In the genomic region with DNA sequence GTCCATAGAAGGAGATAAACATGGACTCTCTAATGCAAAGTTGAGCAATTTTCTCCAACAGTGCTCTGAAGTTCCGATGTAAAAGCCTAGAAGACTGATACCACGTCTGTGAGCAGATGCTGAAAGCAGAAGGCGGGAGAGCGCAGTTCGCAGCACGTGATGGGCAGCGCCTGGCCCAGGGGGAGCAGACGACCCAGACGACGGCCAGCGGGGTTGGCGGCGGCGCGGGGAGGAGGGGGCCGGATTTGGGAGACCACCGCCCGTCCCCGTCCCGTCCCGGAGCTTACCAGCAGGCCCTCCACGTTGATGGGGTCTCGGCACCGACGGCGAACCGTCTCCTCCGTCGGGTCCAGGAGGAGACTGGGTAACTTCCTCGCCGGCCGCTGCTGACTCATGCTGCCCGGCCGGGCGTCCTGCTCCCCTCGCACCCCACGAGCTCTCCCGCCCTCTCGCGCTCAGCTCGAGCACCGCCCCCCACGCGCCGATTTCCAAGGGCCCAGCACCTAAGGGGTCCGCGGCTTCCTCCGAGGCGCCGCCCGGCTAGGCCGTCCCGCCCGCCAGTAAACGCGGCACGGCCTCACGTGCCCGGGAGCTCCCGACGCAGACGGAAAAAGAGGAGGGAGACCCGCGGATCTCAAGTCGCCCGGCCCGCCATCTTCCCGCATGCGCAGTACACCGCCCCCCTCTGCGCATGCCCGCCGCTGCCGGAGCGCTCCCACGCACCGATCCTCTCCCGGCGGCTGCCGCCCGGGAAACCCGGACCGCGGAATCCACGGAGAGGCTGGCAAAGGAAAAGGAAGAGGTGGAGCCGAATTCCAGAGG, we compare ENCODE assay signal across 1 cellular context.
TF ChIP-seq lines count a peak whose summit lies in the region.

A gene with protein sequence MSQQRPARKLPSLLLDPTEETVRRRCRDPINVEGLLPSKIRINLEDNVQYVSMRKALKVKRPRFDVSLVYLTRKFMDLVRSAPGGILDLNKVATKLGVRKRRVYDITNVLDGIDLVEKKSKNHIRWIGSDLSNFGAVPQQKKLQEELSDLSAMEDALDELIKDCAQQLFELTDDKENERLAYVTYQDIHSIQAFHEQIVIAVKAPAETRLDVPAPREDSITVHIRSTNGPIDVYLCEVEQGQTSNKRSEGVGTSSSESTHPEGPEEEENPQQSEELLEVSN (minus strand): TSS at position 677 of the 822 bp plus-strand sequence. CDS start 282 bp downstream, at position 395.

TF ChIP-seq in K562, 482 proteins besides CTCF, POLR2A, EP300 and RAD21 (continued from another document and continues in another):
- TF ChIP-seq, protein P1, sequence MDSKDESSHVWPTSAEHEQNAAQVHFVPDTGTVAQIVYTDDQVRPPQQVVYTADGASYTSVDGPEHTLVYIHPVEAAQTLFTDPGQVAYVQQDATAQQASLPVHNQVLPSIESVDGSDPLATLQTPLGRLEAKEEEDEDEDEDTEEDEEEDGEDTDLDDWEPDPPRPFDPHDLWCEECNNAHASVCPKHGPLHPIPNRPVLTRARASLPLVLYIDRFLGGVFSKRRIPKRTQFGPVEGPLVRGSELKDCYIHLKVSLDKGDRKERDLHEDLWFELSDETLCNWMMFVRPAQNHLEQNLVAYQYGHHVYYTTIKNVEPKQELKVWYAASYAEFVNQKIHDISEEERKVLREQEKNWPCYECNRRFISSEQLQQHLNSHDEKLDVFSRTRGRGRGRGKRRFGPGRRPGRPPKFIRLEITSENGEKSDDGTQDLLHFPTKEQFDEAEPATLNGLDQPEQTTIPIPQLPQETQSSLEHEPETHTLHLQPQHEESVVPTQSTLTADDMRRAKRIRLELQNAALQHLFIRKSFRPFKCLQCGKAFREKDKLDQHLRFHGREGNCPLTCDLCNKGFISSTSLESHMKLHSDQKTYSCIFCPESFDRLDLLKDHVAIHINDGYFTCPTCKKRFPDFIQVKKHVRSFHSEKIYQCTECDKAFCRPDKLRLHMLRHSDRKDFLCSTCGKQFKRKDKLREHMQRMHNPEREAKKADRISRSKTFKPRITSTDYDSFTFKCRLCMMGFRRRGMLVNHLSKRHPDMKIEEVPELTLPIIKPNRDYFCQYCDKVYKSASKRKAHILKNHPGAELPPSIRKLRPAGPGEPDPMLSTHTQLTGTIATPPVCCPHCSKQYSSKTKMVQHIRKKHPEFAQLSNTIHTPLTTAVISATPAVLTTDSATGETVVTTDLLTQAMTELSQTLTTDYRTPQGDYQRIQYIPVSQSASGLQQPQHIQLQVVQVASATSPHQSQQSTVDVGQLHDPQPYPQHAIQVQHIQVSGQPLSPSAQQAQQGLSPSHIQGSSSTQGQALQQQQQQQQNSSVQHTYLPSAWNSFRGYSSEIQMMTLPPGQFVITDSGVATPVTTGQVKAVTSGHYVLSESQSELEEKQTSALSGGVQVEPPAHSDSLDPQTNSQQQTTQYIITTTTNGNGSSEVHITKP (IDR thresholded peaks at IDR 0.05; ENCODE audit: partially characterized antibody), result no peak
- TF ChIP-seq KAT2B (IDR thresholded peaks at IDR 0.05; ENCODE audit: low read depth, low read length), result no peak
- no peak for TF ChIP-seq ERF (CRISPR knock-in tag; IDR thresholded peaks at IDR 0.05)
- no peak for TF ChIP-seq SMAD2 (IDR thresholded peaks at IDR 0.05; ENCODE audit: low read depth, low read length)
- TF ChIP-seq HNRNPLL (IDR thresholded peaks at IDR 0.05; ENCODE audit: low read depth, low read length, poor library complexity, severe bottlenecking), result no peak
- peak; percentile 30 to 53; a peak in 1 of 4 replicates for TF ChIP-seq NONO (IDR thresholded peaks at IDR 0.05; ENCODE audit: low read depth in 2 of 2, low read length in 1 of 2)
- peak; percentile 20; the same call in 1 of the 2 replicates for TF ChIP-seq DIDO1 (tag; IDR thresholded peaks at IDR 0.05; ENCODE audit: low read depth)
- no peak for TF ChIP-seq ZNF408 (CRISPR knock-in tag; IDR thresholded peaks at IDR 0.05; ENCODE audit: low read depth)
- TF ChIP-seq RFX5 (IDR thresholded peaks at IDR 0.05; ENCODE audit: low read depth, low read length), result peak; percentile 83
- no peak for TF ChIP-seq ZFP1 (CRISPR knock-in tag; IDR thresholded peaks at IDR 0.05)
- no peak for TF ChIP-seq NR2C1 (IDR thresholded peaks at IDR 0.05)
- no peak for TF ChIP-seq NR2C1 (tag; IDR thresholded peaks at IDR 0.05)
- TF ChIP-seq TAF9B (IDR thresholded peaks at IDR 0.05; ENCODE audit: partially characterized antibody), result peak; percentile 95
- no peak; the same call in none of the 2 replicates for TF ChIP-seq CTBP1 (IDR thresholded peaks at IDR 0.05; ENCODE audit: borderline replicate concordance)
- no peak for TF ChIP-seq TAF15 (IDR thresholded peaks at IDR 0.05; ENCODE audit: low read depth, low read length)
- no peak for TF ChIP-seq POLR3A (IDR thresholded peaks at IDR 0.05; ENCODE audit: borderline replicate concordance, extremely low read depth, insufficient read depth, insufficient read length)
- peak; percentile 41; the same call in 1 of the 2 replicates for TF ChIP-seq STAT5A (IDR thresholded peaks at IDR 0.05; ENCODE audit: borderline replicate concordance, low read length)
- peak; percentile 32; the same call in 1 of the 2 replicates for TF ChIP-seq MTA2 (IDR thresholded peaks at IDR 0.05; ENCODE audit: low read depth)
- TF ChIP-seq, protein P2, sequence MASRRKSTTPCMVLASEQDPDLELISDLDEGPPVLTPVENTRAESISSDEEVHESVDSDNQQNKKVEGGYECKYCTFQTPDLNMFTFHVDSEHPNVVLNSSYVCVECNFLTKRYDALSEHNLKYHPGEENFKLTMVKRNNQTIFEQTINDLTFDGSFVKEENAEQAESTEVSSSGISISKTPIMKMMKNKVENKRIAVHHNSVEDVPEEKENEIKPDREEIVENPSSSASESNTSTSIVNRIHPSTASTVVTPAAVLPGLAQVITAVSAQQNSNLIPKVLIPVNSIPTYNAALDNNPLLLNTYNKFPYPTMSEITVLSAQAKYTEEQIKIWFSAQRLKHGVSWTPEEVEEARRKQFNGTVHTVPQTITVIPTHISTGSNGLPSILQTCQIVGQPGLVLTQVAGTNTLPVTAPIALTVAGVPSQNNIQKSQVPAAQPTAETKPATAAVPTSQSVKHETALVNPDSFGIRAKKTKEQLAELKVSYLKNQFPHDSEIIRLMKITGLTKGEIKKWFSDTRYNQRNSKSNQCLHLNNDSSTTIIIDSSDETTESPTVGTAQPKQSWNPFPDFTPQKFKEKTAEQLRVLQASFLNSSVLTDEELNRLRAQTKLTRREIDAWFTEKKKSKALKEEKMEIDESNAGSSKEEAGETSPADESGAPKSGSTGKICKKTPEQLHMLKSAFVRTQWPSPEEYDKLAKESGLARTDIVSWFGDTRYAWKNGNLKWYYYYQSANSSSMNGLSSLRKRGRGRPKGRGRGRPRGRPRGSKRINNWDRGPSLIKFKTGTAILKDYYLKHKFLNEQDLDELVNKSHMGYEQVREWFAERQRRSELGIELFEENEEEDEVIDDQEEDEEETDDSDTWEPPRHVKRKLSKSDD (conservative IDR thresholded peaks at IDR 0.05; ENCODE audit: low read length), result no peak
- peak; percentile 87 for TF ChIP-seq BACH1 (tag; IDR thresholded peaks at IDR 0.05)
- no peak for TF ChIP-seq SMARCA5 (IDR thresholded peaks at IDR 0.05)
- TF ChIP-seq, protein P3, sequence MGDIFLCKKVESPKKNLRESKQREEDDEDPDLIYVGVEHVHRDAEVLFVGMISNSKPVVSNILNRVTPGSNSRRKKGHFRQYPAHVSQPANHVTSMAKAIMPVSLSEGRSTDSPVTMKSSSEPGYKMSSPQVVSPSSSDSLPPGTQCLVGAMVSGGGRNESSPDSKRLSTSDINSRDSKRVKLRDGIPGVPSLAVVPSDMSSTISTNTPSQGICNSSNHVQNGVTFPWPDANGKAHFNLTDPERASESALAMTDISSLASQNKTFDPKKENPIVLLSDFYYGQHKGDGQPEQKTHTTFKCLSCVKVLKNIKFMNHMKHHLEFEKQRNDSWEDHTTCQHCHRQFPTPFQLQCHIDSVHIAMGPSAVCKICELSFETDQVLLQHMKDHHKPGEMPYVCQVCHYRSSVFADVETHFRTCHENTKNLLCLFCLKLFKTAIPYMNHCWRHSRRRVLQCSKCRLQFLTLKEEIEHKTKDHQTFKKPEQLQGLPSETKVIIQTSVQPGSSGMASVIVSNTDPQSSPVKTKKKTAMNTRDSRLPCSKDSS (IDR thresholded peaks at IDR 0.05; ENCODE audit: low read depth, partially characterized antibody), result no peak
- TF ChIP-seq ZNF589 (CRISPR knock-in tag; IDR thresholded peaks at IDR 0.05; ENCODE audit: low read depth), result 0 out of 2 replicates have a peak, but pooled peaks have one; percentile 75
- TF ChIP-seq SRSF3 (IDR thresholded peaks at IDR 0.05; ENCODE audit: insufficient read depth, low read length), result no peak
- TF ChIP-seq WHSC1 (IDR thresholded peaks at IDR 0.05; ENCODE audit: low read length), result no peak
- TF ChIP-seq ZNF224 (CRISPR knock-in tag; IDR thresholded peaks at IDR 0.05), result peak; percentile 92
- peak; percentile 93; the same call in 1 of the 2 replicates for TF ChIP-seq ZBTB1 (CRISPR knock-in tag; IDR thresholded peaks at IDR 0.05; ENCODE audit: borderline replicate concordance, low read depth)
- no peak for TF ChIP-seq GABPB2 (CRISPR knock-in tag; conservative IDR thresholded peaks at IDR 0.05)
- TF ChIP-seq PURB (CRISPR knock-in tag; IDR thresholded peaks at IDR 0.05; ENCODE audit: low read depth), result no peak
- no peak for TF ChIP-seq ZNF586 (CRISPR knock-in tag; conservative IDR thresholded peaks at IDR 0.05)
- TF ChIP-seq, protein P4, sequence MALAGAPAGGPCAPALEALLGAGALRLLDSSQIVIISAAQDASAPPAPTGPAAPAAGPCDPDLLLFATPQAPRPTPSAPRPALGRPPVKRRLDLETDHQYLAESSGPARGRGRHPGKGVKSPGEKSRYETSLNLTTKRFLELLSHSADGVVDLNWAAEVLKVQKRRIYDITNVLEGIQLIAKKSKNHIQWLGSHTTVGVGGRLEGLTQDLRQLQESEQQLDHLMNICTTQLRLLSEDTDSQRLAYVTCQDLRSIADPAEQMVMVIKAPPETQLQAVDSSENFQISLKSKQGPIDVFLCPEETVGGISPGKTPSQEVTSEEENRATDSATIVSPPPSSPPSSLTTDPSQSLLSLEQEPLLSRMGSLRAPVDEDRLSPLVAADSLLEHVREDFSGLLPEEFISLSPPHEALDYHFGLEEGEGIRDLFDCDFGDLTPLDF (CRISPR knock-in tag; IDR thresholded peaks at IDR 0.05), result peak; percentile 96
- TF ChIP-seq ZNF354B (CRISPR knock-in tag; IDR thresholded peaks at IDR 0.05), result no peak
- no peak for TF ChIP-seq CCAR2 (IDR thresholded peaks at IDR 0.05; ENCODE audit: low read depth, low read length)
- TF ChIP-seq DDX20 (tag; IDR thresholded peaks at IDR 0.05; ENCODE audit: low read depth), result no peak
- TF ChIP-seq MCM5 (IDR thresholded peaks at IDR 0.05; ENCODE audit: low read depth), result no peak
- TF ChIP-seq, protein P5, sequence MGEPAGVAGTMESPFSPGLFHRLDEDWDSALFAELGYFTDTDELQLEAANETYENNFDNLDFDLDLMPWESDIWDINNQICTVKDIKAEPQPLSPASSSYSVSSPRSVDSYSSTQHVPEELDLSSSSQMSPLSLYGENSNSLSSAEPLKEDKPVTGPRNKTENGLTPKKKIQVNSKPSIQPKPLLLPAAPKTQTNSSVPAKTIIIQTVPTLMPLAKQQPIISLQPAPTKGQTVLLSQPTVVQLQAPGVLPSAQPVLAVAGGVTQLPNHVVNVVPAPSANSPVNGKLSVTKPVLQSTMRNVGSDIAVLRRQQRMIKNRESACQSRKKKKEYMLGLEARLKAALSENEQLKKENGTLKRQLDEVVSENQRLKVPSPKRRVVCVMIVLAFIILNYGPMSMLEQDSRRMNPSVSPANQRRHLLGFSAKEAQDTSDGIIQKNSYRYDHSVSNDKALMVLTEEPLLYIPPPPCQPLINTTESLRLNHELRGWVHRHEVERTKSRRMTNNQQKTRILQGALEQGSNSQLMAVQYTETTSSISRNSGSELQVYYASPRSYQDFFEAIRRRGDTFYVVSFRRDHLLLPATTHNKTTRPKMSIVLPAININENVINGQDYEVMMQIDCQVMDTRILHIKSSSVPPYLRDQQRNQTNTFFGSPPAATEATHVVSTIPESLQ (CRISPR knock-in tag; IDR thresholded peaks at IDR 0.05), result peak; percentile 99
- TF ChIP-seq, protein P6, sequence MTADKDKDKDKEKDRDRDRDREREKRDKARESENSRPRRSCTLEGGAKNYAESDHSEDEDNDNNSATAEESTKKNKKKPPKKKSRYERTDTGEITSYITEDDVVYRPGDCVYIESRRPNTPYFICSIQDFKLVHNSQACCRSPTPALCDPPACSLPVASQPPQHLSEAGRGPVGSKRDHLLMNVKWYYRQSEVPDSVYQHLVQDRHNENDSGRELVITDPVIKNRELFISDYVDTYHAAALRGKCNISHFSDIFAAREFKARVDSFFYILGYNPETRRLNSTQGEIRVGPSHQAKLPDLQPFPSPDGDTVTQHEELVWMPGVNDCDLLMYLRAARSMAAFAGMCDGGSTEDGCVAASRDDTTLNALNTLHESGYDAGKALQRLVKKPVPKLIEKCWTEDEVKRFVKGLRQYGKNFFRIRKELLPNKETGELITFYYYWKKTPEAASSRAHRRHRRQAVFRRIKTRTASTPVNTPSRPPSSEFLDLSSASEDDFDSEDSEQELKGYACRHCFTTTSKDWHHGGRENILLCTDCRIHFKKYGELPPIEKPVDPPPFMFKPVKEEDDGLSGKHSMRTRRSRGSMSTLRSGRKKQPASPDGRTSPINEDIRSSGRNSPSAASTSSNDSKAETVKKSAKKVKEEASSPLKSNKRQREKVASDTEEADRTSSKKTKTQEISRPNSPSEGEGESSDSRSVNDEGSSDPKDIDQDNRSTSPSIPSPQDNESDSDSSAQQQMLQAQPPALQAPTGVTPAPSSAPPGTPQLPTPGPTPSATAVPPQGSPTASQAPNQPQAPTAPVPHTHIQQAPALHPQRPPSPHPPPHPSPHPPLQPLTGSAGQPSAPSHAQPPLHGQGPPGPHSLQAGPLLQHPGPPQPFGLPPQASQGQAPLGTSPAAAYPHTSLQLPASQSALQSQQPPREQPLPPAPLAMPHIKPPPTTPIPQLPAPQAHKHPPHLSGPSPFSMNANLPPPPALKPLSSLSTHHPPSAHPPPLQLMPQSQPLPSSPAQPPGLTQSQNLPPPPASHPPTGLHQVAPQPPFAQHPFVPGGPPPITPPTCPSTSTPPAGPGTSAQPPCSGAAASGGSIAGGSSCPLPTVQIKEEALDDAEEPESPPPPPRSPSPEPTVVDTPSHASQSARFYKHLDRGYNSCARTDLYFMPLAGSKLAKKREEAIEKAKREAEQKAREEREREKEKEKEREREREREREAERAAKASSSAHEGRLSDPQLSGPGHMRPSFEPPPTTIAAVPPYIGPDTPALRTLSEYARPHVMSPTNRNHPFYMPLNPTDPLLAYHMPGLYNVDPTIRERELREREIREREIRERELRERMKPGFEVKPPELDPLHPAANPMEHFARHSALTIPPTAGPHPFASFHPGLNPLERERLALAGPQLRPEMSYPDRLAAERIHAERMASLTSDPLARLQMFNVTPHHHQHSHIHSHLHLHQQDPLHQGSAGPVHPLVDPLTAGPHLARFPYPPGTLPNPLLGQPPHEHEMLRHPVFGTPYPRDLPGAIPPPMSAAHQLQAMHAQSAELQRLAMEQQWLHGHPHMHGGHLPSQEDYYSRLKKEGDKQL (CRISPR knock-in tag; IDR thresholded peaks at IDR 0.05; ENCODE audit: borderline replicate concordance), result peak; percentile 96; the same call in 1 of the 2 replicates
- TF ChIP-seq NUFIP1 (IDR thresholded peaks at IDR 0.05; ENCODE audit: partially characterized antibody), result peak; percentile 97
- no peak for TF ChIP-seq BRD9 (IDR thresholded peaks at IDR 0.05; ENCODE audit: low read depth, partially characterized antibody)
- TF ChIP-seq BMI1 (IDR thresholded peaks at IDR 0.05; ENCODE audit: low read length), result no peak
- TF ChIP-seq, protein P7, sequence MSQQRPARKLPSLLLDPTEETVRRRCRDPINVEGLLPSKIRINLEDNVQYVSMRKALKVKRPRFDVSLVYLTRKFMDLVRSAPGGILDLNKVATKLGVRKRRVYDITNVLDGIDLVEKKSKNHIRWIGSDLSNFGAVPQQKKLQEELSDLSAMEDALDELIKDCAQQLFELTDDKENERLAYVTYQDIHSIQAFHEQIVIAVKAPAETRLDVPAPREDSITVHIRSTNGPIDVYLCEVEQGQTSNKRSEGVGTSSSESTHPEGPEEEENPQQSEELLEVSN (IDR thresholded peaks at IDR 0.05; ENCODE audit: borderline replicate concordance in 1 of 2, extremely low read depth in 1 of 2, insufficient read depth in 1 of 2, insufficient read length in 1 of 2, low read depth in 1 of 2, low read length in 1 of 2, poor library complexity in 1 of 2, severe bottlenecking in 1 of 2), result peak; percentile 98 to 99
